In genomic region chr7:16989883-16990413, GRCh38 we compare ENCODE assay signal across 8 cellular contexts.
DNase-seq lines count a peak whose midpoint lies in the region; ATAC-seq and TF ChIP-seq lines count a peak whose summit lies in the region.

No MANE protein-coding gene starts in this region.

- H3K27me3 ChIP-seq in duodenal mucosa (ENCODE audit: control insufficient read depth in 1 of 2, insufficient read depth in 2 of 2, low read length in 2 of 2) (no peaks in the 10 kb centered on the region), muscle layer of duodenum (ENCODE audit: low read depth, low read length) (no peaks in the 10 kb centered on the region), MM.1S (replicated peaks; ENCODE audit: insufficient read depth, low read length) (no peaks in the 10 kb centered on the region)

- no peaks in the 10 kb centered on the region for H3K79me2 ChIP-seq in MM.1S (ENCODE audit: low read length)

- no peaks in the 10 kb centered on the region for H4K20me1 ChIP-seq in MM.1S (ENCODE audit: insufficient read depth, low read length)

- ATAC-seq in HG03521 (IDR thresholded peaks at IDR 0.05; ENCODE audit: unreplicated experiment): no peak

- peaks cover 8 to 12% of the 10 kb centered on the region in 2 donors for H3K4me1 ChIP-seq in duodenal mucosa (ENCODE audit: control insufficient read depth in 1 of 2, insufficient read depth in 2 of 2, low read length in 2 of 2)
- H3K4me1 ChIP-seq in muscle layer of duodenum (ENCODE audit: control insufficient read depth in 1 of 2, insufficient read depth in 2 of 2, low read length in 2 of 2): peaks cover 0 to 4% of the 10 kb centered on the region in 2 donors
- H3K4me1 ChIP-seq in MM.1S (ENCODE audit: low read length): no peaks in the 10 kb centered on the region

- H2AFZ ChIP-seq in MM.1S (ENCODE audit: low read length): no peak overlapping the region

- H3K9me3 ChIP-seq in duodenal mucosa (ENCODE audit: control insufficient read depth in 1 of 2, low read length in 2 of 2) (no peaks in the 10 kb centered on the region), muscle layer of duodenum (ENCODE audit: control insufficient read depth in 1 of 2, low read length in 2 of 2) (no peaks in the 10 kb centered on the region), MM.1S (replicated peaks; ENCODE audit: insufficient read depth, low read length) (no peaks in the 10 kb centered on the region)

- H3K9ac ChIP-seq in duodenal mucosa (ENCODE audit: low read depth in 1 of 2, low read length in 2 of 2) (no peak overlapping the region), MM.1S (ENCODE audit: low read length) (no peak overlapping the region)

- H3K4me2 ChIP-seq in MM.1S (ENCODE audit: low read depth, low read length): no peak overlapping the region

- H3K27ac ChIP-seq in duodenal mucosa (ENCODE audit: low read depth, low read length) (no peak overlapping the region), muscle layer of duodenum (ENCODE audit: low read length) (peak overlapping the region; percentile 32), MM.1S (ENCODE audit: low read length) (no peak overlapping the region)

- DNase-seq in DMS153 treated with DMSO at 0.1 percent for 48 hours (lab: John Stamatoyannopoulos, UW; ENCODE audit: unreplicated experiment): peak; percentile 94
- peak; percentile 94 for DNase-seq in NCI-H69 (lab: John Stamatoyannopoulos, UW)
- DNase-seq in ecto neural progenitor cell (ENCODE audit: low spot score): no peak
- no peak for DNase-seq in NCI-H1436 treated with DMSO at 0.1 percent for 48 hours (lab: John Stamatoyannopoulos, UW)
- DNase-seq in MM.1S: no peak

- H3K9me2 ChIP-seq in MM.1S (replicated peaks; ENCODE audit: insufficient read depth, low read length): no peaks in the 10 kb centered on the region

- no peaks in the 10 kb centered on the region for H3F3A ChIP-seq in MM.1S (ENCODE audit: insufficient read depth, low read length)

- peak overlapping the region; percentile 40 to 51 for H3K4me3 ChIP-seq in duodenal mucosa (ENCODE audit: low read depth in 1 of 2, low read length in 2 of 2)
- H3K4me3 ChIP-seq in muscle layer of duodenum (ENCODE audit: low read depth in 1 of 2, low read length in 2 of 2): peak overlapping the region in 1 of 2 donors; percentile 32
- no peak overlapping the region for H3K4me3 ChIP-seq in MM.1S (ENCODE audit: low read length)

- no peaks in the 10 kb centered on the region for H3K36me3 ChIP-seq in duodenal mucosa (ENCODE audit: control insufficient read depth in 1 of 2, insufficient read depth in 2 of 2, low read length in 2 of 2)
- no peaks in the 10 kb centered on the region for H3K36me3 ChIP-seq in muscle layer of duodenum (ENCODE audit: control insufficient read depth in 1 of 2, insufficient read depth in 2 of 2, low read length in 2 of 2)
- H3K36me3 ChIP-seq in MM.1S (replicated peaks; ENCODE audit: insufficient read depth, low read length): no peaks in the 10 kb centered on the region

- TF ChIP-seq CTCF in MM.1S (IDR thresholded peaks at IDR 0.05; ENCODE audit: low read length): no peak

Comparison
In these comparisons a context has a peak if more than half of its experiments do, and no peak if none do; other contexts are left out.
1. DNase-seq: peak in DMS153 treated with DMSO at 0.1 percent for 48 hours (single experiment) and NCI-H69 (single experiment); none in ecto neural progenitor cell (single experiment), NCI-H1436 treated with DMSO at 0.1 percent for 48 hours (single experiment) and MM.1S (single experiment).